ENCODE assay signal across 8 cellular contexts in genomic region chrX:123878177-123878576, GRCh38. TPM values are rescaled to one million over a fixed set of nuclear protein-coding genes. Genes with fewer than 3 reads are reported as not detected.
DNase-seq lines count a peak whose midpoint lies in the region; ATAC-seq and TF ChIP-seq lines count a peak whose summit lies in the region.

No MANE protein-coding gene starts in this region.

- TF ChIP-seq POLR2A in GM18505 (IDR thresholded peaks at IDR 0.05; ENCODE audit: borderline replicate concordance, extremely low read depth, insufficient read depth, insufficient read length): no peak

- ATAC-seq in GM18505 (IDR thresholded peaks at IDR 0.05; ENCODE audit: unreplicated experiment) (peak; percentile 85), GM21825 (IDR thresholded peaks at IDR 0.05; ENCODE audit: unreplicated experiment) (peak; percentile 86), omental fat pad (ENCODE audit: low FRiP score) (no peak), left colon (no peak)

- peak; percentile 45 for DNase-seq in M059J (ENCODE audit: low read depth)
- DNase-seq in fibroblast of the aortic adventitia (ENCODE audit: low read depth): peak; percentile 14
- no peak for DNase-seq in omental fat pad (ENCODE audit: low spot score)
- DNase-seq in H4 (ENCODE audit: low spot score): no peak
- no peak for DNase-seq in left colon
- no peak for DNase-seq in NCI-H446 (lab: John Stamatoyannopoulos, UW)

- intact Hi-C loops in left colon (cut with DNase I, micrococcal nuclease): no loop called here

- H3K4me3 ChIP-seq in fibroblast of the aortic adventitia (ENCODE audit: low read depth, low read length): no peak overlapping the region

- TF ChIP-seq CTCF in fibroblast of the aortic adventitia (IDR thresholded peaks at IDR 0.05; ENCODE audit: insufficient read depth, low read length) (no peak), omental fat pad (IDR thresholded peaks at IDR 0.05) (no peak)

RNA-seq across cellular contexts. Expression of gene XIAP, which starts 18.3 kb away (rescaled TPM):
- total RNA-seq in M059J (2014; rRNA removed; shearing (Covaris generic)): 29.8 and 44.2 TPM in 2 replicates
- 23.8 and 35.6 TPM in 2 replicates for total RNA-seq in fibroblast of the aortic adventitia (ENCODE audit: low replicate concordance)
- total RNA-seq in omental fat pad: 10 to 100 TPM; 22.5 to 35.8 (median 24.9) TPM
- total RNA-seq in H4 (2014; rRNA removed; shearing (Covaris generic)): 18.6 and 19.0 TPM in 2 replicates
- 10 to 100 TPM; 81.0 to 89.0 TPM for total RNA-seq in left colon

Comparison
In these comparisons a context has a peak if more than half of its experiments do, and no peak if none do; other contexts are left out.
1. ATAC-seq: peak in GM18505 (single experiment) and GM21825 (single experiment); none in omental fat pad (single experiment) and left colon (single experiment).
2. DNase-seq: peak in M059J (single experiment) and fibroblast of the aortic adventitia (single experiment); none in omental fat pad (single experiment), H4 (single experiment), left colon (0 of 2) and NCI-H446 (0 of 2).